Comparison of ENCODE assay signal across 30 cellular contexts in genomic region chr6:3814539-3814938, GRCh38.
"Had no signal": no experiment of that assay in that cellular context is flagged by ENCODE, and none has a peak within 500 bp of the region (broad histone marks: within the 10 kb centered on the region; RNA-seq: fewer than 3 reads in every experiment).

No MANE protein-coding gene starts in this region.

- H3K4me1 Mint-ChIP-seq: natural killer cell; stimulated activated naive CD8-positive, alpha-beta T cell treated with anti-CD3 and anti-CD28 coated beads, Interleukin-15, amount 100 ng/mL, for 72 hours had no signal

- H3K9ac ChIP-seq: neural progenitor cell, parathyroid adenoma had no signal

- H3K79me2 ChIP-seq: parathyroid adenoma had no signal

- H3K27me3 Mint-ChIP-seq: progenitor cell of endocrine pancreas; stimulated activated memory B cell treated with anti-CD40 and anti-IgM and Interleukin-4, amounts not matched to agents 10 μg/mL and 1 μg/mL and 100 μg/mL, for 72 hours had no signal

- H3K4me1 ChIP-seq: neural progenitor cell, parathyroid adenoma had no signal

- H3K4me3 Mint-ChIP-seq: natural killer cell; nephron; neural progenitor cell; stimulated activated memory B cell treated with anti-CD40 and anti-IgM and Interleukin-4, amounts not matched to agents 10 μg/mL and 1 μg/mL and 100 μg/mL, for 72 hours; stimulated activated naive CD8-positive, alpha-beta T cell treated with anti-CD3 and anti-CD28 coated beads, Interleukin-15, amount 100 ng/mL, for 72 hours had no signal

- ATAC-seq: natural killer cell; psoas muscle; right cardiac atrium; sciatic nerve; stimulated activated memory B cell treated with anti-CD40 and anti-IgM and Interleukin-4, amounts not matched to agents 10 μg/mL and 1 μg/mL and 100 μg/mL, for 72 hours; stimulated activated naive CD8-positive, alpha-beta T cell treated with anti-CD3 and anti-CD28 coated beads, Interleukin-15, amount 100 ng/mL, for 72 hours; stimulated activated naive CD8-positive, alpha-beta T cell treated with anti-CD3 and anti-CD28 coated beads, Interleukin-15, Interleukin-2, amounts not matched to agents 100 U/mL and 50 U/mL, for 24 hours had no signal

- H3K9me3 ChIP-seq: ovary, psoas muscle, spleen, suprapubic skin, testis, tibial artery, transverse colon, upper lobe of left lung, vagina had no signal

- H3K4me3 ChIP-seq: neural progenitor cell, ovary, psoas muscle, skin epidermis, smooth muscle cell, spleen, suprapubic skin, testis, tibial artery, transverse colon, upper lobe of left lung, vagina had no signal

- FAIRE-seq: urothelium cell line had no signal

- H2AFZ ChIP-seq: neural progenitor cell, parathyroid adenoma had no signal

- DNase-seq: natural killer cell; occipital lobe; ovary; psoas muscle; right cardiac atrium; spleen; stimulated activated CD4-positive, alpha-beta T cell treated with anti-CD3 and anti-CD28 coated beads, Interleukin-12 subunit alpha, Interleukin-12 subunit beta, amount 100 ng/mL, for 4 hours; stimulated activated CD4-positive, alpha-beta T cell treated with anti-CD3 and anti-CD28 coated beads, Interleukin-1b, Interleukin-23, amount 100 ng/mL, for 48 hours; stimulated activated CD4-positive, alpha-beta T cell treated with anti-CD3 and anti-CD28 coated beads, Interleukin-4, amount 100 ng/mL, for 1 hour; stimulated activated CD4-positive, alpha-beta T cell treated with anti-CD3 and anti-CD28 coated beads, Interleukin-4, amount 100 ng/mL, for 4 hours; stimulated activated CD8-positive, alpha-beta memory T cell treated with anti-CD3 and anti-CD28 coated beads, Interleukin-4, amount 100 ng/mL, for 48 hours; stimulated activated naive CD4-positive, alpha-beta T cell; stimulated activated naive CD8-positive, alpha-beta T cell treated with anti-CD3 and anti-CD28 coated beads, Interleukin-15, amount 100 ng/mL, for 72 hours; stimulated activated naive CD8-positive, alpha-beta T cell treated with anti-CD3 and anti-CD28 coated beads, Interleukin-15, Interleukin-2, amounts not matched to agents 100 U/mL and 50 U/mL, for 24 hours; substantia nigra; testis; tibial artery; transverse colon had no signal

- H3K9me3 Mint-ChIP-seq: natural killer cell; nephron; neural progenitor cell; stimulated activated memory B cell treated with anti-CD40 and anti-IgM and Interleukin-4, amounts not matched to agents 10 μg/mL and 1 μg/mL and 100 μg/mL, for 72 hours; stimulated activated naive CD8-positive, alpha-beta T cell treated with anti-CD3 and anti-CD28 coated beads, Interleukin-15, amount 100 ng/mL, for 72 hours had no signal

- H3K27ac ChIP-seq: neural progenitor cell, ovary, parathyroid adenoma, psoas muscle, spleen, suprapubic skin, testis, transverse colon, vagina had no signal

- H3K27me3 ChIP-seq: neural progenitor cell, ovary, spleen, suprapubic skin, testis, tibial artery, transverse colon, upper lobe of left lung, vagina had no signal

- H3K4me2 ChIP-seq: neural progenitor cell, smooth muscle cell had no signal

- H3K36me3 Mint-ChIP-seq: natural killer cell; neural progenitor cell; stimulated activated memory B cell treated with anti-CD40 and anti-IgM and Interleukin-4, amounts not matched to agents 10 μg/mL and 1 μg/mL and 100 μg/mL, for 72 hours had no signal

- H3K27ac Mint-ChIP-seq: nephron; neural progenitor cell; progenitor cell of endocrine pancreas; stimulated activated memory B cell treated with anti-CD40 and anti-IgM and Interleukin-4, amounts not matched to agents 10 μg/mL and 1 μg/mL and 100 μg/mL, for 72 hours; stimulated activated naive CD8-positive, alpha-beta T cell treated with anti-CD3 and anti-CD28 coated beads, Interleukin-15, amount 100 ng/mL, for 72 hours had no signal

- H3K36me3 ChIP-seq: neural progenitor cell, ovary, spleen, suprapubic skin, tibial artery, transverse colon, upper lobe of left lung, vagina had no signal
